39 cellular contexts compared by ENCODE assay signal in the genomic region with DNA sequence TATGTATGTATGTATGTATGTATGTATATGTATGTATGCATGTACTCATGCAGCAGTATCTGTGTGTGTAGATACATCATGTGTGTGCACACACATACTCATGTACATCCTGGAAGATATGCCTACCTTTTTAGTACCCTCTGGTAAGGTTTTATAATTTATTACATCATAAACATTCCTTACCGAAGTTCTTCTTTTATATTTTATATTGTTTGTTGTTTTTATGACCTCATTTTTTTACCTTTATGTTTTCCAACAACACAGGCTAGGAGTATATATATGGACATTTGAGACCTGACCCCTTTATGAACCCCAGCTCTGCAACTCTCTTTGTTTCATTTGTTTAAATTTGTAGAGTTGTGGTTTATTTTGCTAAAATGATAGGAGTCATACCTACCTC.
"Had no signal": no experiment of that assay in that cellular context is flagged by ENCODE, and none has a peak within 500 bp of the region (broad histone marks: within the 10 kb centered on the region; RNA-seq: fewer than 3 reads in every experiment).

No MANE protein-coding gene starts in this region.

- H3K9me3 Mint-ChIP-seq: activated naive CD4-positive, alpha-beta T cell treated with anti-CD3 and anti-CD28 coated beads for 36 hours; activated naive CD4-positive, alpha-beta T cell treated with anti-CD3 and anti-CD28 coated beads, Interleukin-2, amount 10 ng/mL, durations not matched to agents 7 days and 5 days; activated naive CD4-positive, alpha-beta T cell treated with anti-CD3 and anti-CD28 coated beads, Interleukin-2, amount 50 U/mL, for 24 hours; activated naive CD8-positive, alpha-beta T cell treated with anti-CD3 and anti-CD28 coated beads for 36 hours; activated naive CD8-positive, alpha-beta T cell treated with anti-CD3 and anti-CD28 coated beads, Interleukin-2, amount 10 ng/mL, durations not matched to agents 7 days and 5 days; activated T-cell treated with anti-CD3 and anti-CD28 coated beads, Interleukin-2, amount 50 U/mL, for 24 hours; activated T-cell treated with anti-CD3 and anti-CD28 coated beads, Interleukin-2, amount 50 U/mL, for 4 hours; activated T-helper 1 cell treated with anti-CD3 and anti-CD28 coated beads, Interleukin-12 subunit alpha, Interleukin-12 subunit beta, Interleukin-2, Interleukin-4 antibody, amounts not matched to agents 30 ng/mL and 10 ng/mL and 1 ng/mL, durations not matched to agents 14 hours and 24 hours and 36 hours; activated T-helper 17 cell treated with anti-CD3 and anti-CD28 coated beads, Interleukin-2, amount 50 U/mL, for 72 hours; activated T-helper 2 cell treated with anti-CD3 and anti-CD28 coated beads, Interferon-gamma antibody, Interleukin-2, Interleukin-4, amounts not matched to agents 10 μg/mL and 5 μg/mL and 100 μg/mL, durations not matched to agents 14 hours and 24 hours and 36 hours; brain; central memory CD8-positive, alpha-beta T cell had no signal

- ATAC-seq: activated naive CD4-positive, alpha-beta T cell treated with anti-CD3 and anti-CD28 coated beads, Interleukin-2, amount 50 U/mL, for 72 hours; activated T-cell treated with anti-CD3 and anti-CD28 coated beads, Interleukin-2, amount 50 U/mL, for 4 hours; activated T-cell treated with anti-CD3 and anti-CD28 coated beads, Interleukin-2, amount 50 U/mL, for 72 hours; activated T-helper 17 cell treated with anti-CD3 and anti-CD28 coated beads, Interleukin-2, amount 50 U/mL, for 72 hours; body of pancreas had no signal

- H3K4me3 Mint-ChIP-seq: activated naive CD4-positive, alpha-beta T cell treated with anti-CD3 and anti-CD28 coated beads for 36 hours; activated naive CD4-positive, alpha-beta T cell treated with anti-CD3 and anti-CD28 coated beads, Interleukin-2, amount 10 ng/mL, durations not matched to agents 7 days and 5 days; activated naive CD4-positive, alpha-beta T cell treated with anti-CD3 and anti-CD28 coated beads, Interleukin-2, amount 50 U/mL, for 24 hours; activated naive CD8-positive, alpha-beta T cell; activated naive CD8-positive, alpha-beta T cell treated with anti-CD3 and anti-CD28 coated beads for 36 hours; activated naive CD8-positive, alpha-beta T cell treated with anti-CD3 and anti-CD28 coated beads, Interleukin-2, amount 10 ng/mL, durations not matched to agents 7 days and 5 days; activated T-cell treated with anti-CD3 and anti-CD28 coated beads, Interleukin-2, amount 50 U/mL, for 24 hours; activated T-cell treated with anti-CD3 and anti-CD28 coated beads, Interleukin-2, amount 50 U/mL, for 4 hours; activated T-cell treated with anti-CD3 and anti-CD28 coated beads, Interleukin-2, amount 50 U/mL, for 72 hours; activated T-helper 1 cell treated with anti-CD3 and anti-CD28 coated beads, Interleukin-12 subunit alpha, Interleukin-12 subunit beta, Interleukin-2, Interleukin-4 antibody, amounts not matched to agents 30 ng/mL and 10 ng/mL and 1 ng/mL, durations not matched to agents 14 hours and 24 hours and 36 hours; activated T-helper 17 cell treated with anti-CD3 and anti-CD28 coated beads, Interleukin-2, amount 50 U/mL, for 72 hours; brain; central memory CD8-positive, alpha-beta T cell had no signal

- H3K4me3 ChIP-seq: adrenal gland, ascending aorta, body of pancreas, breast epithelium, cardiac muscle cell had no signal

- H3K27me3 Mint-ChIP-seq: activated naive CD4-positive, alpha-beta T cell treated with anti-CD3 and anti-CD28 coated beads, Interleukin-2, amount 10 ng/mL, durations not matched to agents 7 days and 5 days; brain; central memory CD8-positive, alpha-beta T cell had no signal

- H3K27me3 ChIP-seq: adrenal gland, ascending aorta, body of pancreas, brain microvascular endothelial cell, breast epithelium, cardiac muscle cell had no signal

- H3K4me1 Mint-ChIP-seq: activated naive CD4-positive, alpha-beta T cell treated with anti-CD3 and anti-CD28 coated beads, Interleukin-2, amount 50 U/mL, for 24 hours had no signal

- H3K4me1 ChIP-seq: adrenal gland, ascending aorta, body of pancreas, breast epithelium had no signal

- DNase-seq: activated effector memory CD4-positive, alpha-beta T cell treated with anti-CD3 and anti-CD28 coated beads, Interleukin-2, amount 50 U/mL, for 16 hours; activated effector memory CD4-positive, alpha-beta T cell treated with Interleukin-2 at 50 U/mL for 16 hours; activated gamma-delta T cell; activated gamma-delta T cell treated with Interleukin-2 at 50 U/mL for 16 hours; activated naive CD4-positive, alpha-beta T cell; activated naive CD4-positive, alpha-beta T cell treated with anti-CD3 and anti-CD28 coated beads for 36 hours; activated naive CD4-positive, alpha-beta T cell treated with anti-CD3 and anti-CD28 coated beads, Interleukin-2, amount 10 ng/mL, durations not matched to agents 7 days and 5 days; activated naive CD4-positive, alpha-beta T cell treated with anti-CD3 and anti-CD28 coated beads, Interleukin-2, amount 50 U/mL, for 16 hours; activated naive CD4-positive, alpha-beta T cell treated with Interleukin-2 at 50 U/mL for 16 hours; activated naive CD8-positive, alpha-beta T cell treated with anti-CD3 and anti-CD28 coated beads for 36 hours; activated naive CD8-positive, alpha-beta T cell treated with anti-CD3 and anti-CD28 coated beads, Interleukin-2, amount 10 ng/mL, durations not matched to agents 7 days and 5 days; activated T-cell treated with anti-CD3 and anti-CD28 coated beads, Interleukin-2, amount 50 U/mL, for 24 hours; activated T-cell treated with anti-CD3 and anti-CD28 coated beads, Interleukin-2, amount 50 U/mL, for 4 hours; activated T-cell treated with anti-CD3 and anti-CD28 coated beads, Interleukin-2, amount 50 U/mL, for 48 hours; activated T-cell treated with anti-CD3 and anti-CD28 coated beads, Interleukin-2, amount 50 U/mL, for 72 hours; adrenal gland; amniotic stem cell; amygdala; anterior cingulate cortex; aorta; body of pancreas; brain microvascular endothelial cell; caudate nucleus; central memory CD4-positive, alpha-beta T cell; cerebellar nuclear complex had no signal

- H3K9me3 ChIP-seq: adrenal gland, ascending aorta, body of pancreas, breast epithelium had no signal

- H3K36me3 Mint-ChIP-seq: activated naive CD4-positive, alpha-beta T cell treated with anti-CD3 and anti-CD28 coated beads, Interleukin-2, amount 10 ng/mL, durations not matched to agents 7 days and 5 days; activated naive CD4-positive, alpha-beta T cell treated with anti-CD3 and anti-CD28 coated beads, Interleukin-2, amount 50 U/mL, for 24 hours; activated naive CD4-positive, alpha-beta T cell treated with anti-CD3 and anti-CD28 coated beads, Interleukin-2, amount 50 U/mL, for 72 hours; activated naive CD8-positive, alpha-beta T cell; activated naive CD8-positive, alpha-beta T cell treated with anti-CD3 and anti-CD28 coated beads for 36 hours; activated naive CD8-positive, alpha-beta T cell treated with anti-CD3 and anti-CD28 coated beads, Interleukin-2, amount 10 ng/mL, durations not matched to agents 7 days and 5 days; brain had no signal

- FAIRE-seq: astrocyte, bronchial epithelial cell, colon had no signal

- H3K27ac ChIP-seq: adrenal gland, ascending aorta, body of pancreas, brain microvascular endothelial cell, breast epithelium, cardiac muscle cell had no signal

- H3K27ac Mint-ChIP-seq: activated naive CD4-positive, alpha-beta T cell treated with anti-CD3 and anti-CD28 coated beads for 36 hours; activated naive CD4-positive, alpha-beta T cell treated with anti-CD3 and anti-CD28 coated beads, Interleukin-2, amount 10 ng/mL, durations not matched to agents 7 days and 5 days; activated naive CD4-positive, alpha-beta T cell treated with anti-CD3 and anti-CD28 coated beads, Interleukin-2, amount 50 U/mL, for 24 hours; activated naive CD4-positive, alpha-beta T cell treated with anti-CD3 and anti-CD28 coated beads, Interleukin-2, amount 50 U/mL, for 72 hours; activated naive CD8-positive, alpha-beta T cell; activated naive CD8-positive, alpha-beta T cell treated with anti-CD3 and anti-CD28 coated beads for 36 hours; activated naive CD8-positive, alpha-beta T cell treated with anti-CD3 and anti-CD28 coated beads, Interleukin-2, amount 10 ng/mL, durations not matched to agents 7 days and 5 days; activated T-cell treated with anti-CD3 and anti-CD28 coated beads, Interleukin-2, amount 50 U/mL, for 24 hours; activated T-cell treated with anti-CD3 and anti-CD28 coated beads, Interleukin-2, amount 50 U/mL, for 72 hours; activated T-helper 1 cell treated with anti-CD3 and anti-CD28 coated beads, Interleukin-12 subunit alpha, Interleukin-12 subunit beta, Interleukin-2, Interleukin-4 antibody, amounts not matched to agents 30 ng/mL and 10 ng/mL and 1 ng/mL, durations not matched to agents 14 hours and 24 hours and 36 hours; activated T-helper 17 cell treated with anti-CD3 and anti-CD28 coated beads, Interleukin-2, amount 50 U/mL, for 72 hours; activated T-helper 2 cell treated with anti-CD3 and anti-CD28 coated beads, Interferon-gamma antibody, Interleukin-2, Interleukin-4, amounts not matched to agents 10 μg/mL and 5 μg/mL and 100 μg/mL, durations not matched to agents 14 hours and 24 hours and 36 hours; brain had no signal

- H3K36me3 ChIP-seq: adrenal gland, brain microvascular endothelial cell, breast epithelium, cardiac muscle cell had no signal
